26 cellular contexts compared by ENCODE assay signal in genomic region chr17:59037960-59038359, GRCh38.
"Had no signal": no experiment of that assay in that cellular context is flagged by ENCODE, and none has a peak within 500 bp of the region (broad histone marks: within the 10 kb centered on the region; RNA-seq: fewer than 3 reads in every experiment).

No MANE protein-coding gene starts in this region.

- H3K4me3 ChIP-seq: colonic mucosa, esophagus muscularis mucosa, gastroesophageal sphincter, heart left ventricle, lower lobe of right lung, prostate gland, right atrium auricular region, stomach, thoracic aorta, tibial nerve, upper lobe of left lung, uterus had no signal

- FAIRE-seq: endothelial cell of umbilical vein, islet of Langerhans had no signal

- H3K4me1 ChIP-seq: colonic mucosa, esophagus muscularis mucosa, foreskin keratinocyte, gastroesophageal sphincter, lower lobe of right lung, prostate gland, right atrium auricular region, tibial nerve, upper lobe of left lung, uterus had no signal

- H3K36me3 ChIP-seq: colonic mucosa, prostate gland, uterus had no signal

- ATAC-seq: foreskin keratinocyte; gastroesophageal sphincter; lower lobe of right lung; naive thymus-derived CD8-positive, alpha-beta T cell; sciatic nerve had no signal

- H3K27ac ChIP-seq: colonic mucosa, esophagus muscularis mucosa, foreskin keratinocyte, gastroesophageal sphincter, heart left ventricle, lower lobe of right lung, prostate gland, right atrium auricular region, stomach, thoracic aorta, tibial nerve, upper lobe of left lung, uterus had no signal

- H3K9me3 ChIP-seq: colonic mucosa, esophagus muscularis mucosa, gastroesophageal sphincter, heart left ventricle, lower lobe of right lung, prostate gland, right atrium auricular region, stomach, thoracic aorta, tibial nerve, upper lobe of left lung, uterus had no signal

- DNase-seq: colonic mucosa; effector CD8-positive, alpha-beta T cell; foreskin keratinocyte; heart left ventricle; hippocampal formation; left ventricle myocardium superior; lower lobe of right lung; naive thymus-derived CD8-positive, alpha-beta T cell; nephron progenitor cell; nucleus accumbens; stimulated activated CD4-positive, alpha-beta T cell treated with anti-CD3 and anti-CD28 coated beads, Interleukin-2, amount 100 ng/mL, for 24 hours; stimulated activated CD4-positive, alpha-beta T cell treated with anti-CD3 and anti-CD28 coated beads, Interleukin-4, amount 100 ng/mL, for 24 hours; stimulated activated naive CD4-positive, alpha-beta T cell treated with Interleukin-2 at 50 U/mL for 16 hours; stomach; substantia nigra; upper lobe of left lung; uterus had no signal

- H3K27me3 ChIP-seq: colonic mucosa, esophagus muscularis mucosa, foreskin keratinocyte, gastroesophageal sphincter, heart left ventricle, right atrium auricular region, stomach, tibial nerve, upper lobe of left lung, uterus had no signal
